8 cellular contexts compared by ENCODE assay signal in the genomic region with DNA sequence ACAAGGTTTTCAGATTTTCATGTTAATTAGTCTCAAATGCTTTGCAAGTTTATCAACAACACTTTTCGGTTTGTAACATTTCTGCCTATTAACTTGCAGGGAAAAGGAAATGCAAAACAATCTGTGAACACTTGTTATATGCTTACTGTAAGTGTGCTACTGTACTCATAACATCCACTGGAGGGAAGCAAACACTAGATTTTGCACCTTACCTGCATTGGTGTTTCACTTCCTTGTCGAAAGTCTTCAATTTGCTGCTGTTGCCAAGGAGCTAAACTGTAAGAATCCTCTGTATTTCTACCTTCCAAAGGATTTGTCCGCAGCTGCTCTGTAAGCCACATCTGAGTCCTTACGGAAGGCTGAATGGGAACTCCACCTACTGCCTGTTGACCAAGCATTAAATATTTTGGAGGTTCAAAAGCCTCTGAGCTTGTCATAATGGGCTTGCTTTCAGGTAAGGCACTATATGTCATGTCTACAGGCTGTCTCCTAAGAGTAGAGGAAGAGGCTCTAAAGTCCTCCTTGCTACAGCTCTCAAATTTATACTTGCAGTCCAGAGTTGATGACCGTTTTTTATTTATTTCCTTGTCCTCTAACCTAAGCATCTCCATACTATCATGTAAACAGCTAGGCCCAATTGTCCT. TPM values are rescaled to one million over a fixed set of nuclear protein-coding genes. Genes with fewer than 3 reads are reported as not detected.
A peak's percentile ranks its signal among the peaks of the same experiment; 100 is the strongest.
DNase-seq lines count a peak whose midpoint lies in the region; ATAC-seq and TF ChIP-seq lines count a peak whose summit lies in the region.

No MANE protein-coding gene starts in this region.

- no peak overlapping the region for H3K56ac ChIP-seq in mesendoderm (ENCODE audit: low read length)

- ATAC-seq in GM18858 (IDR thresholded peaks at IDR 0.05; ENCODE audit: unreplicated experiment) (peak; percentile 98), HG02938 (IDR thresholded peaks at IDR 0.05; ENCODE audit: unreplicated experiment) (peak; percentile 99)

- no peak overlapping the region for H2AK5ac ChIP-seq in mesendoderm (ENCODE audit: low read length)

- no peak overlapping the region for H4K5ac ChIP-seq in mesendoderm (ENCODE audit: low read length)

- H3K79me2 ChIP-seq in mesendoderm (ENCODE audit: control insufficient read depth, insufficient read depth, low read length) = no peaks in the 10 kb centered on the region

- H2BK120ac ChIP-seq in mesendoderm (ENCODE audit: low read depth, low read length) = no peak overlapping the region

- no peak overlapping the region for H3K23ac ChIP-seq in mesendoderm (ENCODE audit: low read length)

- H3K4me3 ChIP-seq in astrocyte of the cerebellum (ENCODE audit: low read depth, low read length) (no peak overlapping the region), mesendoderm (ENCODE audit: low read length) (no peak overlapping the region)

- H3K79me1 ChIP-seq in mesendoderm (ENCODE audit: low read length) = no peaks in the 10 kb centered on the region

- no peak overlapping the region for H3K27ac ChIP-seq in mesendoderm (ENCODE audit: low read depth, low read length)
- no peak overlapping the region for H3K27ac ChIP-seq in substantia nigra (ENCODE audit: low read depth, low read length, poor library complexity, severe bottlenecking)

- no peak overlapping the region for H3K4ac ChIP-seq in mesendoderm (ENCODE audit: low read depth, low read length)

- no CpG with 5 or more reads among the region's 5 CpGs for WGBS in mesendoderm (ENCODE audit: extremely low coverage, insufficient coverage, low lambda C conversion rate)

- no peak overlapping the region for H2BK5ac ChIP-seq in mesendoderm (ENCODE audit: low read length)

- in situ Hi-C loops in astrocyte of the cerebellum (cut with HindIII; ENCODE audit: low sequenced_read_pairs) = no loop called here

- no peak overlapping the region for H4K8ac ChIP-seq in mesendoderm (ENCODE audit: low read depth, low read length)

- no peak overlapping the region for H3K18ac ChIP-seq in mesendoderm (ENCODE audit: low read length)

- TF ChIP-seq CTCF in astrocyte of the cerebellum (IDR thresholded peaks at IDR 0.05; ENCODE audit: low read depth, low read length, missing control alignments) = peak; percentile 39

- no peaks in the 10 kb centered on the region for H3K36me3 ChIP-seq in mesendoderm (ENCODE audit: control insufficient read depth, insufficient read depth, low read length)

- no peak overlapping the region for H3K9ac ChIP-seq in mesendoderm (ENCODE audit: low read length)

- no peak overlapping the region for H3K4me2 ChIP-seq in mesendoderm (ENCODE audit: low read length)

- no peak overlapping the region for H2BK15ac ChIP-seq in mesendoderm (replicated peaks; ENCODE audit: low read depth)

- H3K27me3 ChIP-seq in mesendoderm (ENCODE audit: insufficient read depth, low read length, poor library complexity) = no peaks in the 10 kb centered on the region

- no peaks in the 10 kb centered on the region for H3K4me1 ChIP-seq in mesendoderm (ENCODE audit: control insufficient read depth, low read depth, low read length)

- DNase-seq in DMS114 treated with DMSO at 0.1 percent for 48 hours (lab: John Stamatoyannopoulos, UW; ENCODE audit: unreplicated experiment) = peak; percentile 13
- peak; percentile 75 for DNase-seq in NCI-H2029 (lab: John Stamatoyannopoulos, UW)
- DNase-seq in astrocyte of the cerebellum (ENCODE audit: low read depth) = no peak
- peak; percentile 74 for DNase-seq in mesendoderm
- no peak for DNase-seq in substantia nigra (lab: John Stamatoyannopoulos, UW)
- DNase-seq in mucosa of gallbladder (ENCODE audit: low spot score) = no peak

RNA-seq across cellular contexts. Expression of gene PLN, which starts 17.3 kb away (rescaled TPM):
- 0.03 TPM for polyA plus RNA-seq in mesendoderm (2013, experiment 1 of 2)
- 0.03 TPM for polyA plus RNA-seq in mesendoderm (2013, experiment 2 of 2)
- 152 TPM for total RNA-seq in mucosa of gallbladder

Comparison
In these comparisons a context has a peak if more than half of its experiments do, and no peak if none do; other contexts are left out.
1. DNase-seq: peak in DMS114 treated with DMSO at 0.1 percent for 48 hours (single experiment), NCI-H2029 (single experiment) and mesendoderm (single experiment); none in astrocyte of the cerebellum (single experiment), substantia nigra (0 of 49) and mucosa of gallbladder (single experiment).